Comparison of ENCODE assay signal across 8 cellular contexts in genomic region chr9:96419691-96419969, GRCh38. TPM values are rescaled to one million over a fixed set of nuclear protein-coding genes. Genes with fewer than 3 reads are reported as not detected.
A peak's percentile ranks its signal among the peaks of the same experiment; 100 is the strongest.
DNase-seq lines count a peak whose midpoint lies in the region; ATAC-seq and TF ChIP-seq lines count a peak whose summit lies in the region.

No MANE protein-coding gene starts in this region.

- in situ Hi-C loops in gastrocnemius medialis (cut with MboI; ENCODE audit: low sequenced_read_pairs in 4 of 4) = no loop called here

- H3K4me3 Mint-ChIP-seq in T-cell = peak overlapping the region; percentile 72 to 88 (median 85)

- H3K9me3 Mint-ChIP-seq in T-cell = no peaks in the 10 kb centered on the region

- H3K27ac Mint-ChIP-seq in T-cell = peak overlapping the region; percentile 77 to 88

- TF ChIP-seq POLR2A in gastrocnemius medialis (IDR thresholded peaks at IDR 0.05) = no peak

- POLR2A ChIA-PET in T-cell (lab: Charles Lee) = interaction anchor here (0.9 to 1.0 kb wide), 3 partner anchors 14 to 31 kb away, joined by 3 to 4 read pairs (median 3); partner anchors contain the start of gene HABP4 (in 1 of the 2)

- no peaks in the 10 kb centered on the region for H3K9me3 ChIP-seq in gastrocnemius medialis

- H3K4me3 ChIP-seq in GM12875 (ENCODE audit: low read depth, low read length) (peak overlapping the region; percentile 89), gastrocnemius medialis (peak overlapping the region; percentile 71 to 89 (median 84))

- no peaks in the 10 kb centered on the region for H3K36me3 ChIP-seq in gastrocnemius medialis

- peaks cover 18 to 30% (median 25%) of the 10 kb centered on the region in 3 donors for H3K4me1 Mint-ChIP-seq in T-cell

- no peaks in the 10 kb centered on the region for H3K36me3 Mint-ChIP-seq in T-cell

- no peaks in the 10 kb centered on the region for H3K27me3 Mint-ChIP-seq in T-cell

- peak overlapping the region; percentile 99 for H3K27ac ChIP-seq in gastrocnemius medialis

- H3K27me3 ChIP-seq in gastrocnemius medialis = no peaks in the 10 kb centered on the region

- intact Hi-C loops in gastrocnemius medialis (cut with DNase I; ENCODE audit: low total_unique reads) = loop anchor here (2.0 to 10.0 kb wide), 5 partner anchors 37 to 1503 kb away; partner anchors contain the start of genes NCBP1, PTCH1, SLC35D2 and TRMO

- CTCF ChIA-PET in T-cell (lab: Charles Lee) = interaction anchor here in 1 of 2 donors (1.2 kb wide), 1 partner anchor 30 kb away, joined by 6 read pairs; the partner anchor contains the start of gene HABP4

- ATAC-seq in T-cell (replicated peaks in 1 of 4) = no peak
- no peak for ATAC-seq in gastrocnemius medialis
- ATAC-seq in activated CD4-positive, CD25-positive, alpha-beta regulatory T cell treated with anti-CD3 and anti-CD28 coated beads, Interleukin-2, amount 50 U/mL, for 24 hours = no peak

- TF ChIP-seq CTCF in GM12875 (IDR thresholded peaks at IDR 0.05; ENCODE audit: borderline replicate concordance, insufficient read depth, low read depth, low read length) (no peak), gastrocnemius medialis (IDR thresholded peaks at IDR 0.05 in 4 of 5, conservative IDR thresholded peaks at IDR 0.05 in 1 of 5) (no peak)

- DNase-seq in T-cell = no peak
- peak; percentile 12 for DNase-seq in fibroblast of peridontal ligament (ENCODE audit: extremely low read depth)
- DNase-seq in gastrocnemius medialis = no peak
- no peak for DNase-seq in DMS114 treated with DMSO at 0.1 percent for 48 hours (lab: John Stamatoyannopoulos, UW; ENCODE audit: unreplicated experiment)
- DNase-seq in amniotic stem cell (lab: John Stamatoyannopoulos, UW) = no peak
- no peak for DNase-seq in inferior parietal cortex (ENCODE audit: extremely low spot score)

- peaks cover 21 to 26% of the 10 kb centered on the region in 2 donors for H3K4me1 ChIP-seq in gastrocnemius medialis

RNA-seq across cellular contexts. Expression of gene ZNF367, which starts 1.5 kb away (rescaled TPM):
- total RNA-seq in T-cell (1 to 10 TPM; 3.7 to 6.2 (median 5.8) TPM), gastrocnemius medialis (1 to 10 TPM in 3 of 4 donors, under 1 TPM in 1; 0.15 to 5.1 (median 1.7) TPM)

RNA-seq across cellular contexts. Expression of gene HABP4, which starts 30.3 kb away (rescaled TPM):
- total RNA-seq in T-cell (10 to 100 TPM; 18.2 to 30.8 (median 25.3) TPM), gastrocnemius medialis (10 to 100 TPM in 3 of 4 donors, 1 to 10 TPM in 1; 6.2 to 19.3 (median 12.3) TPM)

RNA-seq across cellular contexts. Expression of gene SLC35D2, which starts 36.1 kb away (rescaled TPM):
- 10 to 100 TPM; 16.2 to 31.4 (median 21.8) TPM for total RNA-seq in T-cell
- 1 to 10 TPM; 3.0 to 9.0 (median 6.8) TPM for total RNA-seq in gastrocnemius medialis
